Comparison of ENCODE assay signal across 8 cellular contexts in genomic region chr17:30093463-30094147, GRCh38. TPM values are rescaled to one million over a fixed set of nuclear protein-coding genes. Genes with fewer than 3 reads are reported as not detected.
DNase-seq lines count a peak whose midpoint lies in the region; ATAC-seq, FAIRE-seq and TF ChIP-seq lines count a peak whose summit lies in the region.

No MANE protein-coding gene starts in this region.

- no peak overlapping the region for H3K18ac ChIP-seq in mesenchymal stem cell (ENCODE audit: low read depth in 1 of 2, low read length in 2 of 2)

- peaks cover 49% of the 10 kb centered on the region for H3K27me3 Mint-ChIP-seq in activated CD4-positive, alpha-beta T cell treated with anti-CD3 and anti-CD28 coated beads, Interleukin-2, amount 10 ng/mL, durations not matched to agents 24 days and 14 days

- H3K27me3 ChIP-seq in endocrine pancreas (ENCODE audit: control insufficient read depth, insufficient read depth, low read length), result no peaks in the 10 kb centered on the region
- H3K27me3 ChIP-seq in mesenchymal stem cell (ENCODE audit: control insufficient read depth in 1 of 2, insufficient read depth in 1 of 2, low read length in 2 of 2), result no peaks in the 10 kb centered on the region
- no peaks in the 10 kb centered on the region for H3K27me3 ChIP-seq in thoracic aorta (replicated peaks; ENCODE audit: insufficient read depth)

- H3K4me3 ChIP-seq in endocrine pancreas (ENCODE audit: control insufficient read depth, insufficient read depth, low read length), result no peak overlapping the region
- no peak overlapping the region for H3K4me3 ChIP-seq in mesenchymal stem cell (ENCODE audit: insufficient read depth in 1 of 2, low read depth in 1 of 2, low read length in 2 of 2)
- H3K4me3 ChIP-seq in thoracic aorta, result no peak overlapping the region

- no peak overlapping the region for H4K8ac ChIP-seq in mesenchymal stem cell (ENCODE audit: low read length)

- no peak overlapping the region for H3K4me2 ChIP-seq in mesenchymal stem cell (ENCODE audit: low read length, poor library complexity, severe bottlenecking)

- H3K23ac ChIP-seq in mesenchymal stem cell (ENCODE audit: low read length in 2 of 2), result no peak overlapping the region

- H3K9me3 Mint-ChIP-seq in activated CD4-positive, alpha-beta T cell treated with anti-CD3 and anti-CD28 coated beads, Interleukin-2, amount 10 ng/mL, durations not matched to agents 24 days and 14 days, result no peaks in the 10 kb centered on the region

- DNase-seq in Ammon's horn (ENCODE audit: low spot score), result peak; percentile 56
- peak; percentile 45 for DNase-seq in GM19239 (ENCODE audit: insufficient read length, low spot score)
- DNase-seq in NCI-H446 treated with DMSO at 0.1 percent for 48 hours (lab: John Stamatoyannopoulos, UW), result peak; percentile 15
- DNase-seq in activated CD4-positive, alpha-beta T cell treated with anti-CD3 and anti-CD28 coated beads, Interleukin-2, amount 10 ng/mL, durations not matched to agents 24 days and 14 days, result peak; percentile 89
- DNase-seq in mesenchymal stem cell, result peak; percentile 70
- no peak for DNase-seq in thoracic aorta (ENCODE audit: low spot score)

- H3K79me1 ChIP-seq in mesenchymal stem cell (replicated peaks; ENCODE audit: low read length, poor library complexity, severe bottlenecking), result no peaks in the 10 kb centered on the region

- no peak overlapping the region for H2AFZ ChIP-seq in mesenchymal stem cell (ENCODE audit: low read depth, low read length)

- no peak overlapping the region for H3K27ac ChIP-seq in mesenchymal stem cell (ENCODE audit: low read length, poor library complexity, severe bottlenecking)
- H3K27ac ChIP-seq in thoracic aorta, result no peak overlapping the region

- peak overlapping the region; percentile 73 for H3K9ac ChIP-seq in endocrine pancreas (ENCODE audit: control insufficient read depth, insufficient read depth, low read length)
- H3K9ac ChIP-seq in mesenchymal stem cell (ENCODE audit: low read length), result peak overlapping the region; percentile 47

- no peak overlapping the region for H4K91ac ChIP-seq in mesenchymal stem cell (ENCODE audit: low read length)

- H2BK120ac ChIP-seq in mesenchymal stem cell (ENCODE audit: low read depth, low read length), result no peak overlapping the region

- H3K4me1 Mint-ChIP-seq in activated CD4-positive, alpha-beta T cell treated with anti-CD3 and anti-CD28 coated beads, Interleukin-2, amount 10 ng/mL, durations not matched to agents 24 days and 14 days, result peaks cover 4% of the 10 kb centered on the region

- no peak overlapping the region for H3K14ac ChIP-seq in mesenchymal stem cell (ENCODE audit: low read length in 2 of 2)

- H2BK12ac ChIP-seq in mesenchymal stem cell (ENCODE audit: low read length in 2 of 2), result no peak overlapping the region

- H3K4ac ChIP-seq in mesenchymal stem cell (ENCODE audit: low read depth in 1 of 2, low read length in 2 of 2), result no peak overlapping the region

- H3K27ac Mint-ChIP-seq in activated CD4-positive, alpha-beta T cell treated with anti-CD3 and anti-CD28 coated beads, Interleukin-2, amount 10 ng/mL, durations not matched to agents 24 days and 14 days, result no peak overlapping the region

- no peaks in the 10 kb centered on the region for H3K9me3 ChIP-seq in endocrine pancreas (ENCODE audit: control insufficient read depth, low read length)
- H3K9me3 ChIP-seq in mesenchymal stem cell (ENCODE audit: control insufficient read depth, low read length), result no peaks in the 10 kb centered on the region
- no peaks in the 10 kb centered on the region for H3K9me3 ChIP-seq in thoracic aorta

- peak; percentile 85 for FAIRE-seq in GM19239 (lab: Jason Lieb, UNC)

- no peak overlapping the region for H2BK15ac ChIP-seq in mesenchymal stem cell (ENCODE audit: low read depth, poor library complexity, severe bottlenecking)

- H3K4me1 ChIP-seq in endocrine pancreas (ENCODE audit: control insufficient read depth, insufficient read depth, low read length) (no peaks in the 10 kb centered on the region), mesenchymal stem cell (ENCODE audit: control insufficient read depth, insufficient read depth, low read depth, low read length) (peaks cover 2% of the 10 kb centered on the region), thoracic aorta (ENCODE audit: control insufficient read depth in 1 of 2, low read depth in 2 of 2) (peaks cover 2 to 32% of the 10 kb centered on the region in 2 donors)

- ATAC-seq in thoracic aorta (ENCODE audit: insufficient number of reproducible peaks, low FRiP score, low read depth) (peak; percentile 57), HG03175 (IDR thresholded peaks at IDR 0.05; ENCODE audit: unreplicated experiment) (no peak)

- no peak overlapping the region for H3K4me3 Mint-ChIP-seq in activated CD4-positive, alpha-beta T cell treated with anti-CD3 and anti-CD28 coated beads, Interleukin-2, amount 10 ng/mL, durations not matched to agents 24 days and 14 days

- no peak overlapping the region for H2BK5ac ChIP-seq in mesenchymal stem cell (ENCODE audit: low read depth, low read length, poor library complexity, severe bottlenecking)

- H3K36me3 Mint-ChIP-seq in activated CD4-positive, alpha-beta T cell treated with anti-CD3 and anti-CD28 coated beads, Interleukin-2, amount 10 ng/mL, durations not matched to agents 24 days and 14 days (ENCODE audit: low read depth), result no peaks in the 10 kb centered on the region

- no peak overlapping the region for H2AK5ac ChIP-seq in mesenchymal stem cell (ENCODE audit: low read length, severe bottlenecking)

- H3K36me3 ChIP-seq in endocrine pancreas (ENCODE audit: control insufficient read depth, insufficient read depth, low read length) (no peaks in the 10 kb centered on the region), mesenchymal stem cell (ENCODE audit: control insufficient read depth in 1 of 2, insufficient read depth in 2 of 2, low read depth in 1 of 2, low read length in 2 of 2) (no peaks in the 10 kb centered on the region), thoracic aorta (no peaks in the 10 kb centered on the region)

- WGBS in mesenchymal stem cell, result 26% methylated on average over 10 of the region's 12 CpGs

- peak; percentile 84 for TF ChIP-seq CTCF in thoracic aorta (IDR thresholded peaks at IDR 0.05)

- intact Hi-C loops in activated CD4-positive, alpha-beta T cell treated with anti-CD3 and anti-CD28 coated beads, Interleukin-2, amount 10 ng/mL, durations not matched to agents 24 days and 14 days (cut with micrococcal nuclease), result loop anchor here (1.0 to 2.0 kb wide), 2 partner anchors 67 to 286 kb away; no protein-coding TSS in a partner anchor

RNA-seq across cellular contexts. Expression of gene NSRP1, which starts 23.0 kb away (rescaled TPM):
- total RNA-seq in activated CD4-positive, alpha-beta T cell treated with anti-CD3 and anti-CD28 coated beads, Interleukin-2, amount 10 ng/mL, durations not matched to agents 24 days and 14 days, result 29.8 and 31.7 TPM in 2 replicates
- polyA plus RNA-seq in mesenchymal stem cell (2013, experiment 1 of 2), result 78.3 TPM
- 76.5 TPM for polyA plus RNA-seq in mesenchymal stem cell (2013, experiment 2 of 2)
- 10 to 100 TPM; 32.9 to 58.3 TPM for total RNA-seq in thoracic aorta
